In genomic region chr9:110340306-110340705, GRCh38 we compare ENCODE assay signal across 12 cellular contexts. TPM values are rescaled to one million over a fixed set of nuclear protein-coding genes. Genes with fewer than 3 reads are reported as not detected.
A peak's percentile ranks its signal among the peaks of the same experiment; 100 is the strongest.
DNase-seq lines count a peak whose midpoint lies in the region; ATAC-seq and TF ChIP-seq lines count a peak whose summit lies in the region.
"Had no signal": no experiment of that assay in that cellular context is flagged by ENCODE, and none has a peak within 500 bp of the region (broad histone marks: within the 10 kb centered on the region; RNA-seq: fewer than 3 reads in every experiment).

No MANE protein-coding gene starts in this region.

- intact Hi-C loops in A673 (cut with micrococcal nuclease; ENCODE audit: unreplicated experiment), result no loop called here

- no peak overlapping the region for H3K4me3 ChIP-seq in A673 (ENCODE audit: low read depth, low read length, poor library complexity, severe bottlenecking)
- no peak overlapping the region for H3K4me3 ChIP-seq in fibroblast of villous mesenchyme (ENCODE audit: low read depth, low read length)

- no peaks in the 10 kb centered on the region for H3K9me3 ChIP-seq in A673 (ENCODE audit: low read depth, low read length, poor library complexity, severe bottlenecking)

- DNase-seq in A673 (ENCODE audit: low spot score) (peak; percentile 37), H4 (ENCODE audit: low spot score) (peak; percentile 17), RPMI7951 (ENCODE audit: low read depth) (peak; percentile 59), fibroblast of villous mesenchyme (ENCODE audit: low read depth) (no peak), GOT3 (lab: John Stamatoyannopoulos, UW) (no peak), NCI-H1048 (lab: John Stamatoyannopoulos, UW) (no peak), SHP77 treated with DMSO at 0.1 percent for 48 hours (lab: John Stamatoyannopoulos, UW) (no peak)
- DNase-seq in activated naive CD4-positive, alpha-beta T cell treated with anti-CD3 and anti-CD28 coated beads, Interleukin-2, amount 50 U/mL, for 72 hours (ENCODE audit: low spot score in 2 of 2), result no peak
- DNase-seq: activated B cell treated with CpG ODN at 0.5 μM for 24 hours, NCI-H1930 had no signal

- no peaks in the 10 kb centered on the region for H3K36me3 ChIP-seq in A673 (ENCODE audit: insufficient read depth, low read length, poor library complexity, severe bottlenecking)

- CTCF ChIA-PET in A673 (lab: Charles Lee), result interaction anchor here (0.7 kb wide), 1 partner anchor 11 kb away, joined by 3 read pairs; no protein-coding TSS in a partner anchor

- H3K27me3 ChIP-seq in A673 (replicated peaks; ENCODE audit: insufficient read depth, low read depth, low read length, poor library complexity), result peaks cover 3% of the 10 kb centered on the region

- no peak for ATAC-seq in activated naive CD4-positive, alpha-beta T cell treated with anti-CD3 and anti-CD28 coated beads, Interleukin-2, amount 50 U/mL, for 72 hours
- ATAC-seq: natural killer cell treated with Interleukin-12 subunit alpha and Interleukin-12 subunit beta and Interleukin-15 and Interleukin-18, amount 100 ng/mL, for 72 hours had no signal

- no peaks in the 10 kb centered on the region for H3K9me3 Mint-ChIP-seq in activated naive CD4-positive, alpha-beta T cell treated with anti-CD3 and anti-CD28 coated beads, Interleukin-2, amount 50 U/mL, for 72 hours
- H3K9me3 Mint-ChIP-seq: activated B cell treated with CpG ODN at 0.5 μM for 24 hours had no signal

- H3K27ac ChIP-seq in A673 (ENCODE audit: low read depth, low read length, poor library complexity, severe bottlenecking), result no peak overlapping the region

- BruUV-seq in A673 (replicated peaks; lab: Mats Ljungman, UMichigan), result no TSS peak

- POLR2A ChIA-PET in A673 (lab: Charles Lee; ENCODE audit: low non-redundant PET), result no interaction called here

- H3K27ac Mint-ChIP-seq in activated naive CD4-positive, alpha-beta T cell treated with anti-CD3 and anti-CD28 coated beads, Interleukin-2, amount 50 U/mL, for 72 hours, result no peak overlapping the region
- H3K27ac Mint-ChIP-seq: activated B cell treated with CpG ODN at 0.5 μM for 24 hours; activated naive CD8-positive, alpha-beta T cell; natural killer cell treated with Interleukin-12 subunit alpha and Interleukin-12 subunit beta and Interleukin-15 and Interleukin-18, amount 100 ng/mL, for 72 hours had no signal

- peak; percentile 55 for TF ChIP-seq CTCF in A673 (conservative IDR thresholded peaks at IDR 0.05; ENCODE audit: low read depth, low read length)
- TF ChIP-seq CTCF in fibroblast of villous mesenchyme (IDR thresholded peaks at IDR 0.05; ENCODE audit: insufficient read depth, low read depth, low read length), result peak; percentile 52

- H3K36me3 Mint-ChIP-seq in activated naive CD4-positive, alpha-beta T cell treated with anti-CD3 and anti-CD28 coated beads, Interleukin-2, amount 50 U/mL, for 72 hours, result no peaks in the 10 kb centered on the region
- H3K36me3 Mint-ChIP-seq: activated naive CD8-positive, alpha-beta T cell; natural killer cell treated with Interleukin-12 subunit alpha and Interleukin-12 subunit beta and Interleukin-15 and Interleukin-18, amount 100 ng/mL, for 72 hours had no signal

- no peaks in the 10 kb centered on the region for H3K4me1 ChIP-seq in A673 (ENCODE audit: insufficient read depth, low read length, poor library complexity, severe bottlenecking)

RNA-seq across cellular contexts. Expression of gene TXNDC8, which starts 2.6 kb away (rescaled TPM):
- not detected in 2 replicates for total RNA-seq in A673 (2021)
- not detected in 2 replicates for total RNA-seq in H4 (2014; rRNA removed; shearing (Covaris generic))
- not detected in 2 replicates for total RNA-seq in RPMI7951 (2014; rRNA removed; shearing (Covaris generic))
- not detected in 2 replicates for total RNA-seq in fibroblast of villous mesenchyme
- not detected for total RNA-seq in activated naive CD4-positive, alpha-beta T cell treated with anti-CD3 and anti-CD28 coated beads, Interleukin-2, amount 50 U/mL, for 72 hours
- total RNA-seq: activated B cell treated with CpG ODN at 0.5 μM for 24 hours; natural killer cell treated with Interleukin-12 subunit alpha and Interleukin-12 subunit beta and Interleukin-15 and Interleukin-18, amount 100 ng/mL, for 72 hours had no signal

Comparison
In these comparisons a context has a peak if more than half of its experiments do, and no peak if none do; other contexts are left out.
1. DNase-seq: peak in A673 (single experiment), H4 (single experiment) and RPMI7951 (single experiment); none in fibroblast of villous mesenchyme (single experiment), activated naive CD4-positive, alpha-beta T cell treated with anti-CD3 and anti-CD28 coated beads, Interleukin-2, amount 50 U/mL, for 72 hours (0 of 2), GOT3 (single experiment), NCI-H1048 (single experiment) and SHP77 treated with DMSO at 0.1 percent for 48 hours (single experiment).